In the genomic region with DNA sequence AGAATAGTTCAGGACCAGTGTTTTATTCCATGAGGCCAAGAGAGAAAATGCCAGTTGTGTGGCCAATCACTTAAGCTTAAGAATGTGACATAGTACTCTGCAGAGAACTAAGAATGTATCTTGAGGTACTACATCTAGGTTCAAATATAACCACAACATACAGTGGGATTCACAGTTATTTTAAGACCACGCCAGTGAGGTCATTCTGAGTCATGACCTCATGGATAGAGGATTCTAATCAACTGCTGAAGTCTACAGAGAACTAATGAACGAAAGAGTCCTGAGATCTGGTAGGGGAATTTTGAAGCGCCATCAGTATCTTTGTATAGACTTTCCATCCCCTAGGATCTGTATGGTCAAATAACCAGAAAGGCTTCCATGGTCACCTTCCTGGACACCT, we compare ENCODE assay signal across 18 cellular contexts.
"Had no signal": no experiment of that assay in that cellular context is flagged by ENCODE, and none has a peak within 500 bp of the region (broad histone marks: within the 10 kb centered on the region; RNA-seq: fewer than 3 reads in every experiment).

No MANE protein-coding gene starts in this region.

- H3K27me3 Mint-ChIP-seq: stimulated activated naive CD8-positive, alpha-beta T cell treated with anti-CD3 and anti-CD28 coated beads, Interleukin-15, Interleukin-2, amounts not matched to agents 100 ng/mL and 50 ng/mL, for 24 hours had no signal

- H3K27ac ChIP-seq: ascending aorta, coronary artery, gastrocnemius medialis, pancreas, upper lobe of left lung had no signal

- DNase-seq: activated CD4-positive, alpha-beta T cell treated with anti-CD3 and anti-CD28 coated beads for 1 hour; activated CD4-positive, alpha-beta T cell treated with anti-CD3 and anti-CD28 coated beads, Interleukin-2, amount 50 U/mL, for 48 hours; activated CD8-positive, alpha-beta memory T cell treated with anti-CD3 and anti-CD28 coated beads, Interleukin-2, amount 50 U/mL, for 4 hours; activated naive CD4-positive, alpha-beta T cell; central memory CD4-positive, alpha-beta T cell; effector CD4-positive, alpha-beta T cell; gastrocnemius medialis; left ventricle myocardium superior; mesendoderm; pancreas; retina; stimulated activated CD4-positive, alpha-beta T cell treated with anti-CD3 and anti-CD28 coated beads, Interleukin-15, amount 100 ng/mL, for 24 hours; stimulated activated CD4-positive, alpha-beta T cell treated with anti-CD3 and anti-CD28 coated beads, Interleukin-4, amount 100 ng/mL, for 24 hours; upper lobe of left lung had no signal

- H3K27ac Mint-ChIP-seq: stimulated activated naive CD8-positive, alpha-beta T cell treated with anti-CD3 and anti-CD28 coated beads, Interleukin-15, Interleukin-2, amounts not matched to agents 100 ng/mL and 50 ng/mL, for 24 hours had no signal

- FAIRE-seq: keratinocyte, pancreas had no signal

- H3K9me3 ChIP-seq: ascending aorta, gastrocnemius medialis, pancreas, upper lobe of left lung had no signal

- ATAC-seq: gastrocnemius medialis, left ventricle myocardium superior, pancreas had no signal

- H3K4me1 ChIP-seq: ascending aorta, gastrocnemius medialis, pancreas had no signal

- H3K4me3 Mint-ChIP-seq: stimulated activated naive CD8-positive, alpha-beta T cell treated with anti-CD3 and anti-CD28 coated beads, Interleukin-15, Interleukin-2, amounts not matched to agents 100 ng/mL and 50 ng/mL, for 24 hours had no signal

- H3K4me3 ChIP-seq: ascending aorta, coronary artery, gastrocnemius medialis, pancreas, upper lobe of left lung had no signal

- H3K9me3 Mint-ChIP-seq: stimulated activated naive CD8-positive, alpha-beta T cell treated with anti-CD3 and anti-CD28 coated beads, Interleukin-15, Interleukin-2, amounts not matched to agents 100 ng/mL and 50 ng/mL, for 24 hours had no signal
